ENCODE assay signal across 25 cellular contexts in the genomic region with DNA sequence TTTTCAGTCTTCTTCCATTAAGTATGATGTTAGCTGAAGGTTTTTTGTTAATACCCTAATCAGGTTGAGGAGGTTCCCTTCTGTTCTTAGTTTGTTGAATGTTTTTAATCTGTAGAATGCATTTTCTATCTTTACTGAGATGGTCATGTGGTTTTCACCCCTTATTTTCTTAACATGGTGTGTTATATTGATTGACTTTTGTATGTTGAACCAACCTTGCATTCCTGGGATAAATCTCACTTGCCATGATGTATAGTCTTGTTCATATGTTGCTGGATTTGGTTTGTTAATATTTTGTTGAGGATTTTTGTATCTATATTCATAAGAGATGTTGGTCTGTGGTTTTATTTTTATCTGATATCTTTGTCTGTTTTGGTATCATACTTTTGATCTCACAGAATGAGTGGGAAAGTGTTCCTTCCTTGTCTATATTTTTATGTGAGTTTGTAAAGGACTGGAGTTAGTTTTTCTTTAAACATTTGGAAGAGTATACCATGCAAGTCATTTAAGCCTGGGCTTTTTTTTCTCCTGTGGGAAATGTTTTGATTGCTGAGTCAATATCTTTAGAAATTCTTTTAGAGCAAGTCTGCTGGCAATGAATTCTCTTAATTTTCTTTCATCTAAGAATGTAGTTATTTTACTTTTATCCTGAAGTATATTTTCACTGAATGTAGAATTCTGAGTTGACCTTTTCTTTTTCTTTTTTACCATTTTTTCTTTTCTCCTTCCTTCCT. TPM values are rescaled to one million over a fixed set of nuclear protein-coding genes. Genes with fewer than 3 reads are reported as not detected.
DNase-seq lines count a peak whose midpoint lies in the region; ATAC-seq and TF ChIP-seq lines count a peak whose summit lies in the region.
"Had no signal": no experiment of that assay in that cellular context is flagged by ENCODE, and none has a peak within 500 bp of the region (broad histone marks: within the 10 kb centered on the region; RNA-seq: fewer than 3 reads in every experiment).

No MANE protein-coding gene starts in this region.

- no peak overlapping the region; the same call in 2 of the 3 replicates for H2BK15ac ChIP-seq in IMR-90 (ENCODE audit: low read depth, low read length)

- H2BK20ac ChIP-seq in IMR-90 (ENCODE audit: low read depth, low read length), result no peak overlapping the region

- H3K27ac Mint-ChIP-seq in chondrocyte (ENCODE audit: unreplicated experiment), result peak overlapping the region; percentile 91
- H3K27ac Mint-ChIP-seq: activated CD4-positive, alpha-beta T cell treated with anti-CD3 and anti-CD28 coated beads, Interleukin-2, amount 10 ng/mL, durations not matched to agents 24 days and 14 days; CD14-positive monocyte; IgD-negative memory B cell; naive B cell had no signal

- H3K14ac ChIP-seq in IMR-90 (replicated peaks; ENCODE audit: low read depth, low read length), result no peak overlapping the region

- peak overlapping the region; percentile 27; the same call in 1 of the 2 replicates for H3K18ac ChIP-seq in IMR-90 (ENCODE audit: low read depth, low read length)

- H3K4ac ChIP-seq in IMR-90 (ENCODE audit: low read depth, low read length), result no peak overlapping the region

- H2BK5ac ChIP-seq in IMR-90 (ENCODE audit: low read depth, low read length, poor library complexity, severe bottlenecking), result peak overlapping the region; percentile 96

- H3K79me2 ChIP-seq in osteoblast (ENCODE audit: insufficient read depth, low read length), result no peaks in the 10 kb centered on the region

- peaks cover 29% of the 10 kb centered on the region for H3K9me3 Mint-ChIP-seq in chondrocyte (ENCODE audit: low read depth)

- peaks cover 6% of the 10 kb centered on the region for H3K36me3 Mint-ChIP-seq in chondrocyte (ENCODE audit: low read depth)

- H3K79me1 ChIP-seq in IMR-90 (ENCODE audit: low read depth in 1 of 2, low read length in 2 of 2), result no peaks in the 10 kb centered on the region

- H3K4me2 ChIP-seq in IMR-90 (ENCODE audit: low read depth, low read length) (no peak overlapping the region), osteoblast (ENCODE audit: insufficient read depth, low read length) (peak overlapping the region; percentile 26)

- intact Hi-C loops in IMR-90 (cut with micrococcal nuclease) (loop anchor here (5.0 to 10.0 kb wide), 2 partner anchors 40 to 332 kb away; partner anchors contain the start of gene UCP2), cardiac septum (cut with DNase I) (no loop called here)

- no peak overlapping the region for H3K56ac ChIP-seq in IMR-90 (ENCODE audit: extremely low read depth, insufficient read depth, low read length)

- POLR2A ChIA-PET in IMR-90 (lab: Charles Lee; ENCODE audit: unreplicated experiment), result no interaction called here

- CTCF ChIA-PET in IMR-90 (lab: Yijun Ruan, JAX), result interaction anchor here (0.5 kb wide), 1 partner anchor 466 kb away, joined by 3 read pairs; no protein-coding TSS in a partner anchor

- no peak overlapping the region for H4K91ac ChIP-seq in IMR-90 (ENCODE audit: insufficient read depth, low read depth, low read length)

- no peak overlapping the region for H2AK9ac ChIP-seq in IMR-90 (replicated peaks; ENCODE audit: low read depth, low read length, poor library complexity)

- H3K27ac ChIP-seq in IMR-90 (ENCODE audit: insufficient read depth, low read length), result no peak overlapping the region
- H3K27ac ChIP-seq in osteoblast (ENCODE audit: low read depth, low read length), result peak overlapping the region; percentile 88
- H3K27ac ChIP-seq: adrenal gland, foreskin keratinocyte, HL-60, WERI-Rb-1 had no signal

- H4K20me1 ChIP-seq in IMR-90 (ENCODE audit: insufficient read depth, low read length), result no peaks in the 10 kb centered on the region
- no peaks in the 10 kb centered on the region for H4K20me1 ChIP-seq in osteoblast (ENCODE audit: insufficient read depth, low read length)

- no peak overlapping the region for H3K4me3 Mint-ChIP-seq in chondrocyte (ENCODE audit: unreplicated experiment)
- H3K4me3 Mint-ChIP-seq: activated CD4-positive, alpha-beta T cell treated with anti-CD3 and anti-CD28 coated beads, Interleukin-2, amount 10 ng/mL, durations not matched to agents 24 days and 14 days; CD14-positive monocyte; IgD-negative memory B cell had no signal

- H3K4me1 ChIP-seq in IMR-90 (ENCODE audit: control insufficient read depth, insufficient read depth, low read length), result peaks cover 13% of the 10 kb centered on the region
- H3K4me1 ChIP-seq in osteoblast (ENCODE audit: insufficient read depth, low read length), result peaks cover 33% of the 10 kb centered on the region

- H3K9me3 ChIP-seq in IMR-90 (ENCODE audit: control insufficient read depth, insufficient read depth, low read length) (no peaks in the 10 kb centered on the region), osteoblast (ENCODE audit: low read depth, low read length) (no peaks in the 10 kb centered on the region)

- TF ChIP-seq CTCF in IMR-90 (conservative IDR thresholded peaks at IDR 0.05; ENCODE audit: low read depth, low read length), result no peak
- no peak for TF ChIP-seq CTCF in chondrocyte (IDR thresholded peaks at IDR 0.05)
- no peak for TF ChIP-seq CTCF in osteoblast (IDR thresholded peaks at IDR 0.05; ENCODE audit: extremely low read depth, low read depth, low read length)

- H3K36me3 ChIP-seq in IMR-90 (ENCODE audit: control insufficient read depth, insufficient read depth, low read length), result no peaks in the 10 kb centered on the region
- H3K36me3 ChIP-seq in osteoblast (ENCODE audit: insufficient read depth, low read length), result no peaks in the 10 kb centered on the region
- H3K36me3 ChIP-seq: adrenal gland, MG63, WERI-Rb-1 had no signal

- no peak for TF ChIP-seq RAD21 in IMR-90 (IDR thresholded peaks at IDR 0.05; ENCODE audit: low read length)

- in situ Hi-C loops in IMR-90 (cut with MboI; ENCODE audit: low sequenced_read_pairs), result no loop called here

- H3K4me3 ChIP-seq in IMR-90 (ENCODE audit: insufficient read depth, low read depth, low read length), result no peak overlapping the region
- H3K4me3 ChIP-seq in osteoblast (ENCODE audit: insufficient read depth, low read length), result no peak overlapping the region
- H3K4me3 ChIP-seq: adrenal gland, MG63 had no signal

- no peaks in the 10 kb centered on the region for H3K27me3 Mint-ChIP-seq in chondrocyte (ENCODE audit: low read depth)

- no peak overlapping the region for H3K9ac ChIP-seq in IMR-90 (ENCODE audit: low read depth, low read length)

- TF ChIP-seq POLR2A in IMR-90 (IDR thresholded peaks at IDR 0.05; ENCODE audit: low read depth, low read length), result no peak

- H3K23ac ChIP-seq in IMR-90 (ENCODE audit: low read depth, low read length), result no peak overlapping the region

- H4K8ac ChIP-seq in IMR-90 (ENCODE audit: low read depth in 2 of 2, low read length in 2 of 2), result no peak overlapping the region

- no peak for ATAC-seq in IMR-90 (ENCODE audit: low read depth)
- ATAC-seq: foreskin keratinocyte, left colon had no signal

- H2AFZ ChIP-seq in IMR-90 (replicated peaks; ENCODE audit: low read length, poor library complexity) (no peak overlapping the region), osteoblast (ENCODE audit: low read length) (no peak overlapping the region)

- dilution Hi-C loops in IMR-90 (cut with HindIII; ENCODE audit: low sequenced_read_pairs, unreplicated experiment), result no loop called here

- H3K4me1 Mint-ChIP-seq in chondrocyte (ENCODE audit: low read depth), result peaks cover 44% of the 10 kb centered on the region

- H4K5ac ChIP-seq in IMR-90 (ENCODE audit: low read depth, low read length), result no peak overlapping the region; the same call in 1 of the 2 replicates

- no TSS peak for BruUV-seq in IMR-90 (replicated peaks; lab: Mats Ljungman, UMichigan)

- no peak overlapping the region for H2AK5ac ChIP-seq in IMR-90 (ENCODE audit: low read depth, low read length)

- H3K9me1 ChIP-seq in IMR-90 (ENCODE audit: insufficient read depth, low read length), result peaks cover 5% of the 10 kb centered on the region; the same call in 1 of the 2 replicates

- peak overlapping the region; percentile 82; the same call in 1 of the 2 replicates for H2BK120ac ChIP-seq in IMR-90 (ENCODE audit: low read depth, low read length)

- H3K27me3 ChIP-seq in IMR-90 (ENCODE audit: control insufficient read depth, insufficient read depth, low read length) (no peaks in the 10 kb centered on the region), osteoblast (ENCODE audit: insufficient read depth, low read length) (no peaks in the 10 kb centered on the region)
- H3K27me3 ChIP-seq: adrenal gland, foreskin keratinocyte, MG63 had no signal

- DNase-seq in EH (ENCODE audit: low read depth), result peak; percentile 80
- DNase-seq in IMR-90, result peak; percentile 74
- DNase-seq in chondrocyte (ENCODE audit: low spot score), result no peak
- DNase-seq in osteoblast (ENCODE audit: insufficient read length, low spot score, missing footprints), result peak; percentile 77
- DNase-seq in A172 (ENCODE audit: low spot score), result no peak
- no peak for DNase-seq in NCI-H1092 (lab: John Stamatoyannopoulos, UW)
- no peak for DNase-seq in cardiac septum (ENCODE audit: low spot score)
- DNase-seq: activated CD4-positive, alpha-beta T cell treated with anti-CD3 and anti-CD28 coated beads, Interleukin-2, amount 10 ng/mL, durations not matched to agents 24 days and 14 days; activated naive CD4-positive, alpha-beta T cell; activated T-cell treated with anti-CD3 and anti-CD28 coated beads, Interleukin-2, amount 50 U/mL, for 48 hours; adrenal gland; Calu3; caudate nucleus; H7; left colon; MG63; naive B cell; NCI-H1417 treated with DMSO at 0.1 percent for 48 hours; small intestine; stimulated activated CD4-positive, alpha-beta T cell treated with anti-CD3 and anti-CD28 coated beads, Interleukin-2, amount 100 ng/mL, for 24 hours; WERI-Rb-1 had no signal

TF ChIP-seq in IMR-90, 13 proteins besides CTCF, POLR2A, EP300 and RAD21 (continues in another document):
- TF ChIP-seq MAFK (IDR thresholded peaks at IDR 0.05; ENCODE audit: low read depth, low read length) (no peak), BHLHE40 (IDR thresholded peaks at IDR 0.05; ENCODE audit: low read depth, low read length) (no peak), SMC3 (IDR thresholded peaks at IDR 0.05; ENCODE audit: low read depth, low read length) (no peak), NFE2L2 (IDR thresholded peaks at IDR 0.05; ENCODE audit: low read depth, low read length) (no peak)
- TF ChIP-seq, protein P1, sequence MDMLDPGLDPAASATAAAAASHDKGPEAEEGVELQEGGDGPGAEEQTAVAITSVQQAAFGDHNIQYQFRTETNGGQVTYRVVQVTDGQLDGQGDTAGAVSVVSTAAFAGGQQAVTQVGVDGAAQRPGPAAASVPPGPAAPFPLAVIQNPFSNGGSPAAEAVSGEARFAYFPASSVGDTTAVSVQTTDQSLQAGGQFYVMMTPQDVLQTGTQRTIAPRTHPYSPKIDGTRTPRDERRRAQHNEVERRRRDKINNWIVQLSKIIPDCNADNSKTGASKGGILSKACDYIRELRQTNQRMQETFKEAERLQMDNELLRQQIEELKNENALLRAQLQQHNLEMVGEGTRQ (IDR thresholded peaks at IDR 0.05; ENCODE audit: low read depth, low read length), result no peak

RNA-seq across cellular contexts. Expression of gene P4HA3, which starts 5.5 kb away (rescaled TPM):
- total RNA-seq in IMR-90 (2012; rRNA removed) (2.8 and 2.9 TPM in 2 replicates), chondrocyte (10.9 to 16.6 TPM (median 12.5 TPM) in 3 replicates), osteoblast (8.7 and 19.2 TPM in 2 replicates), cardiac septum (0.54 TPM)
- polyA plus RNA-seq in IMR-90 (2012; rRNA removed), result 4.9 and 5.7 TPM in 2 replicates
- 4.4 and 4.5 TPM in 2 replicates for polyA plus RNA-seq in IMR-90 (2012; cell fraction: cytosol; rRNA removed)
- polyA plus RNA-seq in IMR-90 (2012; cell fraction: nucleus; rRNA removed; ENCODE audit: low replicate concordance), result 2.0 and 4.4 TPM in 2 replicates
- total RNA-seq in A172 (2014; rRNA removed; shearing (Covaris generic)), result 0.48 and 1.5 TPM in 2 replicates
- total RNA-seq: activated CD4-positive, alpha-beta T cell treated with anti-CD3 and anti-CD28 coated beads, Interleukin-2, amount 10 ng/mL, durations not matched to agents 24 days and 14 days; Calu3 had no signal
- polyA plus RNA-seq: CD14-positive monocyte, IgD-negative memory B cell had no signal

Comparison
In these comparisons a context has a peak if more than half of its experiments do, and no peak if none do; other contexts are left out.
1. DNase-seq: peak in EH (single experiment), IMR-90 (single experiment) and osteoblast (single experiment); none in chondrocyte (single experiment), A172 (single experiment), NCI-H1092 (single experiment) and cardiac septum (single experiment).